12 cellular contexts compared by ENCODE assay signal in genomic region chr11:46590740-46591606, GRCh38. TPM values are rescaled to one million over a fixed set of nuclear protein-coding genes. Genes with fewer than 3 reads are reported as not detected.
DNase-seq lines count a peak whose midpoint lies in the region; ATAC-seq and TF ChIP-seq lines count a peak whose summit lies in the region.
"Had no signal": no experiment of that assay in that cellular context is flagged by ENCODE, and none has a peak within 500 bp of the region (broad histone marks: within the 10 kb centered on the region; RNA-seq: fewer than 3 reads in every experiment).

No MANE protein-coding gene starts in this region.

- no peaks in the 10 kb centered on the region for H3K9me3 ChIP-seq in skeletal muscle satellite cell (replicated peaks; ENCODE audit: low read length)

- no peak overlapping the region for H3K9ac ChIP-seq in skeletal muscle satellite cell (ENCODE audit: low read depth, low read length)

- H3K4me1 ChIP-seq in skeletal muscle satellite cell (ENCODE audit: control insufficient read depth, insufficient read depth, low read length): peaks cover 13% of the 10 kb centered on the region

- H3K36me3 ChIP-seq in skeletal muscle satellite cell (ENCODE audit: insufficient read depth, low read length): no peaks in the 10 kb centered on the region

- H3K4me3 ChIP-seq in epithelial cell of esophagus (ENCODE audit: low read length) (peak overlapping the region; percentile 6), skeletal muscle satellite cell (ENCODE audit: low read length) (no peak overlapping the region)

- no peaks in the 10 kb centered on the region for H3K27me3 ChIP-seq in skeletal muscle satellite cell (ENCODE audit: control insufficient read depth, insufficient read depth, low read length)

- peak; percentile 56 for DNase-seq in NCI-H82 (lab: John Stamatoyannopoulos, UW)
- no peak for DNase-seq in NCI-H82 treated with DMSO at 0.1 percent for 48 hours (lab: John Stamatoyannopoulos, UW; ENCODE audit: unreplicated experiment)
- DNase-seq in RKO (ENCODE audit: low spot score): peak; percentile 43
- DNase-seq in epithelial cell of esophagus (ENCODE audit: low read depth): peak; percentile 18
- DNase-seq in NCI-H146 treated with DMSO at 0.1 percent for 48 hours (lab: John Stamatoyannopoulos, UW; ENCODE audit: unreplicated experiment): no peak
- no peak for DNase-seq in OCI-M1 (lab: John Stamatoyannopoulos, UW)
- DNase-seq: activated effector memory CD4-positive, alpha-beta T cell treated with Interleukin-2 at 50 U/mL for 16 hours; effector CD8-positive, alpha-beta T cell; NCI-H2107; T-helper 1 cell had no signal

- no peak for ATAC-seq in GM19463 (IDR thresholded peaks at IDR 0.05; ENCODE audit: unreplicated experiment)

- H3K4me2 ChIP-seq in skeletal muscle satellite cell (ENCODE audit: low read length): peak overlapping the region; percentile 57

- no peak for TF ChIP-seq CTCF in epithelial cell of esophagus (IDR thresholded peaks at IDR 0.05; ENCODE audit: insufficient read depth, low read depth, low read length, missing control alignments)

RNA-seq across cellular contexts. Expression of gene AMBRA1, which starts 2.9 kb away (rescaled TPM):
- total RNA-seq in skeletal muscle satellite cell (2012; rRNA removed): 17.3 and 17.7 TPM in 2 replicates

RNA-seq across cellular contexts. Expression of gene HARBI1, which starts 26.1 kb away (rescaled TPM):
- total RNA-seq in skeletal muscle satellite cell (2012; rRNA removed): 2.3 and 5.7 TPM in 2 replicates

RNA-seq across cellular contexts. Expression of gene ATG13, which starts 26.4 kb away (rescaled TPM):
- total RNA-seq in skeletal muscle satellite cell (2012; rRNA removed): 33.0 and 46.1 TPM in 2 replicates

Comparison
In these comparisons a context has a peak if more than half of its experiments do, and no peak if none do; other contexts are left out.
1. DNase-seq: peak in NCI-H82 (single experiment), RKO (single experiment) and epithelial cell of esophagus (single experiment); none in NCI-H82 treated with DMSO at 0.1 percent for 48 hours (single experiment), NCI-H146 treated with DMSO at 0.1 percent for 48 hours (single experiment) and OCI-M1 (single experiment).